30 cellular contexts compared by ENCODE assay signal in genomic region chr5:172591636-172592035, GRCh38.
"Had no signal": no experiment of that assay in that cellular context is flagged by ENCODE, and none has a peak within 500 bp of the region (broad histone marks: within the 10 kb centered on the region; RNA-seq: fewer than 3 reads in every experiment).

No MANE protein-coding gene starts in this region.

- H3K27ac ChIP-seq: brain microvascular endothelial cell, epithelial cell of prostate, esophagus squamous epithelium had no signal

- FAIRE-seq: astrocyte, bronchial epithelial cell, colon, endometrium, endothelial cell of umbilical vein had no signal

- H3K36me3 ChIP-seq: brain microvascular endothelial cell, esophagus squamous epithelium had no signal

- H3K27me3 ChIP-seq: esophagus squamous epithelium had no signal

- H3K4me3 ChIP-seq: esophagus squamous epithelium had no signal

- DNase-seq: activated CD4-positive, alpha-beta memory T cell treated with anti-CD3 and anti-CD28 coated beads, Interleukin-2, amount 10 ng/mL, durations not matched to agents 7 days and 5 days; activated CD4-positive, alpha-beta T cell treated with anti-CD3 and anti-CD28 coated beads for 36 hours; activated CD4-positive, alpha-beta T cell treated with anti-CD3 and anti-CD28 coated beads, Interleukin-2, amount 10 ng/mL, durations not matched to agents 7 days and 5 days; activated CD4-positive, alpha-beta T cell treated with anti-CD3 and anti-CD28 coated beads, Interleukin-2, amount 50 U/mL, for 4 hours; activated CD4-positive, CD25-positive, alpha-beta regulatory T cell; activated CD4-positive, CD25-positive, alpha-beta regulatory T cell treated with anti-CD3 and anti-CD28 coated beads, Interleukin-2, amount 50 U/mL, for 72 hours; activated CD8-positive, alpha-beta memory T cell treated with anti-CD3 and anti-CD28 coated beads, Interleukin-2, amount 50 U/mL, for 48 hours; activated gamma-delta T cell; activated naive CD4-positive, alpha-beta T cell; activated naive CD4-positive, alpha-beta T cell treated with anti-CD3 and anti-CD28 coated beads, Interleukin-2, amount 10 ng/mL, durations not matched to agents 7 days and 5 days; activated T-cell treated with anti-CD3 and anti-CD28 coated beads for 4 hours; activated T-cell treated with anti-CD3 and anti-CD28 coated beads, Interleukin-2, amount 50 U/mL, for 24 hours; activated T-cell treated with anti-CD3 and anti-CD28 coated beads, Interleukin-2, amount 50 U/mL, for 72 hours; amniotic stem cell; anterior cingulate cortex; brain microvascular endothelial cell; caudate nucleus; cortex of kidney; dermis blood vessel endothelial cell; effector CD4-positive, alpha-beta T cell; effector memory CD8-positive, alpha-beta T cell; esophagus squamous epithelium; foreskin melanocyte; T-helper 2 cell had no signal

- H3K9me3 ChIP-seq: esophagus squamous epithelium had no signal
